ENCODE assay signal across 17 cellular contexts in genomic region chr10:92407305-92408016, GRCh38.
DNase-seq lines count a peak whose midpoint lies in the region; ATAC-seq and TF ChIP-seq lines count a peak whose summit lies in the region.
"Had no signal": no experiment of that assay in that cellular context is flagged by ENCODE, and none has a peak within 500 bp of the region (broad histone marks: within the 10 kb centered on the region; RNA-seq: fewer than 3 reads in every experiment).

No MANE protein-coding gene starts in this region.

- H3K23ac ChIP-seq in trophoblast cell (ENCODE audit: low read length) = no peak overlapping the region

- no peaks in the 10 kb centered on the region for H3K9me3 ChIP-seq in trophoblast cell (ENCODE audit: insufficient read depth, low read depth, low read length)
- no peaks in the 10 kb centered on the region for H3K9me3 ChIP-seq in Peyer's patch
- H3K9me3 ChIP-seq: heart right ventricle had no signal

- H2AFZ ChIP-seq in trophoblast cell (ENCODE audit: insufficient read depth, low read length, poor library complexity) = no peak overlapping the region

- peak overlapping the region; percentile 95 for H3K27ac Mint-ChIP-seq in dendritic cell treated with granulocyte-macrophage colony-stimulating factor and Interleukin-4, amounts not matched to agents 40 ng/mL and 50 ng/mL, for 4 days
- H3K27ac Mint-ChIP-seq: activated naive CD4-positive, alpha-beta T cell treated with anti-CD3 and anti-CD28 coated beads for 36 hours; IgD-negative memory B cell had no signal

- no CpG with 5 or more reads among the region's 9 CpGs for WGBS in trophoblast cell (ENCODE audit: extremely low coverage, insufficient coverage, insufficient read length)

- peak; percentile 22 for DNase-seq in NCI-H460 (ENCODE audit: extremely low read depth, low read depth)
- peak in 1 of 2 donors; percentile 14 for DNase-seq in trophoblast cell
- DNase-seq in Peyer's patch = no peak
- no peak for DNase-seq in AML-193 (lab: John Stamatoyannopoulos, UW)
- DNase-seq in iPS-NIHi7 (ENCODE audit: extremely low spot score) = no peak
- DNase-seq: activated CD8-positive, alpha-beta memory T cell treated with anti-CD3 and anti-CD28 coated beads for 24 hours; activated naive CD4-positive, alpha-beta T cell treated with anti-CD3 and anti-CD28 coated beads for 36 hours; heart right ventricle; NCI-H1694 treated with DMSO at 0.1 percent for 48 hours; NCI-H526 treated with DMSO at 0.1 percent for 48 hours; SIG-M5 had no signal

- no peak for TF ChIP-seq CTCF in Peyer's patch (IDR thresholded peaks at IDR 0.05)

- H3K4me1 Mint-ChIP-seq in dendritic cell treated with granulocyte-macrophage colony-stimulating factor and Interleukin-4, amounts not matched to agents 40 ng/mL and 50 ng/mL, for 4 days (ENCODE audit: low read depth) = peaks cover 16% of the 10 kb centered on the region

- peak overlapping the region; percentile 52 for H3K14ac ChIP-seq in trophoblast cell (ENCODE audit: low read length)

- H3K4me1 ChIP-seq in trophoblast cell (ENCODE audit: control insufficient read depth in 1 of 2, insufficient read depth in 2 of 2, low read length in 2 of 2) = peaks cover 19 to 21% of the 10 kb centered on the region in 2 experiments
- H3K4me1 ChIP-seq in Peyer's patch = no peaks in the 10 kb centered on the region
- H3K4me1 ChIP-seq: heart right ventricle had no signal

- TF ChIP-seq POLR2A in Peyer's patch (IDR thresholded peaks at IDR 0.05) = no peak

- peak overlapping the region; percentile 49 for H3K4me3 Mint-ChIP-seq in dendritic cell treated with granulocyte-macrophage colony-stimulating factor and Interleukin-4, amounts not matched to agents 40 ng/mL and 50 ng/mL, for 4 days
- H3K4me3 Mint-ChIP-seq: activated naive CD4-positive, alpha-beta T cell treated with anti-CD3 and anti-CD28 coated beads for 36 hours had no signal

- intact Hi-C loops in dendritic cell treated with granulocyte-macrophage colony-stimulating factor and Interleukin-4, amounts not matched to agents 40 ng/mL and 50 ng/mL, for 4 days (cut with micrococcal nuclease) = no loop called here

- no peak overlapping the region for H3K18ac ChIP-seq in trophoblast cell (ENCODE audit: low read length)

- H4K91ac ChIP-seq in trophoblast cell (ENCODE audit: low read depth, low read length) = peak overlapping the region; percentile 74

- no peaks in the 10 kb centered on the region for H3K36me3 ChIP-seq in trophoblast cell (ENCODE audit: control insufficient read depth in 1 of 2, insufficient read depth in 2 of 2, low read length in 2 of 2)
- H3K36me3 ChIP-seq in Peyer's patch = no peaks in the 10 kb centered on the region
- H3K36me3 ChIP-seq: heart right ventricle had no signal

- no peak overlapping the region for H4K12ac ChIP-seq in trophoblast cell (ENCODE audit: low read depth, low read length)

- H2AK5ac ChIP-seq in trophoblast cell (ENCODE audit: low read length) = no peak overlapping the region

- ATAC-seq in GM18868 (IDR thresholded peaks at IDR 0.05; ENCODE audit: unreplicated experiment) (peak; percentile 61), HG03521 (IDR thresholded peaks at IDR 0.05; ENCODE audit: unreplicated experiment) (no peak)

- H3K36me3 Mint-ChIP-seq in dendritic cell treated with granulocyte-macrophage colony-stimulating factor and Interleukin-4, amounts not matched to agents 40 ng/mL and 50 ng/mL, for 4 days (ENCODE audit: low read depth) = no peaks in the 10 kb centered on the region
- H3K36me3 Mint-ChIP-seq: IgD-negative memory B cell had no signal

- peaks cover under 1% of the 10 kb centered on the region for H3K27me3 Mint-ChIP-seq in dendritic cell treated with granulocyte-macrophage colony-stimulating factor and Interleukin-4, amounts not matched to agents 40 ng/mL and 50 ng/mL, for 4 days

- H3K9ac ChIP-seq in trophoblast cell (ENCODE audit: low read length) = no peak overlapping the region

- peak overlapping the region; percentile 68 for H2BK120ac ChIP-seq in trophoblast cell (ENCODE audit: insufficient read depth, low read length, poor library complexity)

- H3K4me3 ChIP-seq in trophoblast cell (ENCODE audit: low read depth, low read length) = no peak overlapping the region
- no peak overlapping the region for H3K4me3 ChIP-seq in Peyer's patch
- H3K4me3 ChIP-seq: heart right ventricle, skin epidermis had no signal

- no peak overlapping the region for H3K4me2 ChIP-seq in trophoblast cell (ENCODE audit: low read length)

- H4K8ac ChIP-seq in trophoblast cell (ENCODE audit: low read depth, low read length) = peak overlapping the region; percentile 49

- H3K79me2 ChIP-seq in trophoblast cell (ENCODE audit: control insufficient read depth, insufficient read depth, low read length, poor library complexity) = no peaks in the 10 kb centered on the region

- H3K79me1 ChIP-seq in trophoblast cell (ENCODE audit: low read length) = peaks cover 12% of the 10 kb centered on the region

- H2BK5ac ChIP-seq in trophoblast cell (ENCODE audit: low read depth, low read length, poor library complexity) = peak overlapping the region; percentile 36

- H3K4ac ChIP-seq in trophoblast cell (ENCODE audit: low read depth, low read length) = no peak overlapping the region

- H2BK12ac ChIP-seq in trophoblast cell (ENCODE audit: low read length) = peak overlapping the region; percentile 62

- no peaks in the 10 kb centered on the region for H3K27me3 ChIP-seq in trophoblast cell (ENCODE audit: insufficient read depth, low read length)
- H3K27me3 ChIP-seq in Peyer's patch = no peaks in the 10 kb centered on the region
- H3K27me3 ChIP-seq: heart right ventricle had no signal

- peak overlapping the region; percentile 77 for H3K27ac ChIP-seq in trophoblast cell (ENCODE audit: low read depth, low read length)
- no peak overlapping the region for H3K27ac ChIP-seq in Peyer's patch
- H3K27ac ChIP-seq: C4-2B had no signal

- H3K9me3 Mint-ChIP-seq in dendritic cell treated with granulocyte-macrophage colony-stimulating factor and Interleukin-4, amounts not matched to agents 40 ng/mL and 50 ng/mL, for 4 days = no peaks in the 10 kb centered on the region
- H3K9me3 Mint-ChIP-seq: activated naive CD4-positive, alpha-beta T cell treated with anti-CD3 and anti-CD28 coated beads for 36 hours; IgD-negative memory B cell had no signal
